In the genomic region with DNA sequence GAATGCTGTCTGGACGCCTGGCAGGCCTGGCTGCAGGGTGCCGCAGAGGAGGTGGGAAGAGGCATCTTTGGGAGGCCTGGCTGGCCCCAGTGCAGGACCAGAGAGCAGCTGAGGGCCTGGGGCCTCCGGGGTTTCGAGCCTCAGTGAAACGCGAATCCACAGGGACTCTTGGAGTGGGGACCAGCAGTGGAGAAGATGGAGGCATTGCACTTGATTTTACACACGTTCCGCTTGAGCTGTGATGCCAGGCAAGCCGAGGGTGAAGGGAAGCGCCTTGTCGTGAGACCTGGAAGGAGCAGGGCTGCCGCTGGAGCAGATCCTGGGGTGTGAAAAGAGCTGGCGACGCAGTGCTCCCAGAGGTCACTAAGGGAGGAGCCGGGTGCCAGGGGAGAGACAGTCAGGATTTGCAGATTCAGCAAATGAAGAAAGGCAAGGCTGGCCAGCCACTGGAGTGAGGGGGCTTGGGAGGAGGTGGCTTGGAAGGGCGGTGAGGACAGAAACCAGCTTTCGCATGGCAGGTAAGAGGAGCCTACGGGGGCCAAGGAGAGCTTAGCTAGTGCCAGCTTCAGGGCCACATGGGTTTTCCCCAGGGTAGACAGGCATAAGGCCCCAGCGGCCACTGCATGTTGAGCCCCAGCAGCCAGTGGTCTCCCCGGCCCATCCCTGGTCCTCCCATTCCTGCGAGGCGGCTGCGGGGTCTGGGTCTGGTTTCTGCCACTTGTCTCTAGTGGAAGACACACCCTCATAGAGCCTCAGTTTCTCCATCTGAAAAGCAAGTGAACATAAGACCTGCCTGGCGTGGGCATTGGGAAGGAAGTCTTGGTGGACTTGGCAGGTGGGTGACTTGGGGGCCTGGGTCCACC, we compare ENCODE assay signal across 20 cellular contexts.
DNase-seq lines count a peak whose midpoint lies in the region; ATAC-seq, FAIRE-seq and TF ChIP-seq lines count a peak whose summit lies in the region.
"Had no signal": no experiment of that assay in that cellular context is flagged by ENCODE, and none has a peak within 500 bp of the region (broad histone marks: within the 10 kb centered on the region; RNA-seq: fewer than 3 reads in every experiment).

No MANE protein-coding gene starts in this region.

- no peaks in the 10 kb centered on the region for H3K36me3 ChIP-seq in kidney (ENCODE audit: control insufficient read depth in 1 of 2, insufficient read depth in 2 of 2, low read length in 2 of 2)
- H3K36me3 ChIP-seq in thyroid gland: no peaks in the 10 kb centered on the region
- H3K36me3 ChIP-seq: ascending aorta had no signal

- no peak for ATAC-seq in T-helper 17 cell
- ATAC-seq in GM19023 (IDR thresholded peaks at IDR 0.05; ENCODE audit: unreplicated experiment): no peak
- ATAC-seq: left lobe of liver, Right ventricle myocardium inferior had no signal

- no peak overlapping the region for H3K9ac ChIP-seq in kidney (ENCODE audit: low read length in 2 of 2)

- H3K4me1 Mint-ChIP-seq in activated naive CD4-positive, alpha-beta T cell treated with anti-CD3 and anti-CD28 coated beads for 36 hours (ENCODE audit: low read depth): peaks cover 66% of the 10 kb centered on the region
- H3K4me1 Mint-ChIP-seq in T-helper 17 cell: peaks cover 42% of the 10 kb centered on the region

- H3K4me1 ChIP-seq in kidney (ENCODE audit: control insufficient read depth in 1 of 2, insufficient read depth in 1 of 2, low read depth in 1 of 2, low read length in 2 of 2): no peaks in the 10 kb centered on the region
- peaks cover 4 to 5% of the 10 kb centered on the region in 2 donors for H3K4me1 ChIP-seq in thyroid gland
- H3K4me1 ChIP-seq: ascending aorta, testis had no signal

- no peak for TF ChIP-seq POLR2A in thyroid gland (IDR thresholded peaks at IDR 0.05)

- H3K4me3 Mint-ChIP-seq in activated naive CD4-positive, alpha-beta T cell treated with anti-CD3 and anti-CD28 coated beads for 36 hours: no peak overlapping the region
- no peak overlapping the region for H3K4me3 Mint-ChIP-seq in T-helper 17 cell
- H3K4me3 Mint-ChIP-seq: activated CD4-positive, alpha-beta memory T cell treated with anti-CD3 and anti-CD28 coated beads, Interleukin-2, amount 10 ng/mL, durations not matched to agents 7 days and 5 days; CD4-positive, alpha-beta memory T cell had no signal

- H3K9me3 ChIP-seq in T-helper 17 cell (ENCODE audit: control insufficient read depth, low read length, poor library complexity, severe bottlenecking) (no peaks in the 10 kb centered on the region), kidney (ENCODE audit: control insufficient read depth in 1 of 2, low read length in 2 of 2) (no peaks in the 10 kb centered on the region), thyroid gland (no peaks in the 10 kb centered on the region)
- H3K9me3 ChIP-seq: ascending aorta, testis had no signal

- intact Hi-C loops in activated naive CD4-positive, alpha-beta T cell treated with anti-CD3 and anti-CD28 coated beads for 36 hours (cut with micrococcal nuclease): no loop called here
- intact Hi-C loops in kidney (cut with DNase I): no loop called here
- intact Hi-C loops in thyroid gland (cut with DNase I): no loop called here

- H3K27me3 Mint-ChIP-seq in activated naive CD4-positive, alpha-beta T cell treated with anti-CD3 and anti-CD28 coated beads for 36 hours (ENCODE audit: low read depth): no peaks in the 10 kb centered on the region
- no peaks in the 10 kb centered on the region for H3K27me3 Mint-ChIP-seq in T-helper 17 cell
- H3K27me3 Mint-ChIP-seq: activated CD4-positive, alpha-beta memory T cell treated with anti-CD3 and anti-CD28 coated beads, Interleukin-2, amount 10 ng/mL, durations not matched to agents 7 days and 5 days; CD4-positive, alpha-beta memory T cell had no signal

- H3K4me3 ChIP-seq in kidney (ENCODE audit: low read length in 2 of 2) (no peak overlapping the region), thyroid gland (replicated peaks in 1 of 3) (no peak overlapping the region)
- H3K4me3 ChIP-seq: ascending aorta, testis had no signal

- no peaks in the 10 kb centered on the region for H3K9me3 Mint-ChIP-seq in activated naive CD4-positive, alpha-beta T cell treated with anti-CD3 and anti-CD28 coated beads for 36 hours

- H3K36me3 Mint-ChIP-seq in activated naive CD4-positive, alpha-beta T cell treated with anti-CD3 and anti-CD28 coated beads for 36 hours (ENCODE audit: low read depth): peaks cover 10% of the 10 kb centered on the region
- peaks cover 4% of the 10 kb centered on the region for H3K36me3 Mint-ChIP-seq in T-helper 17 cell (ENCODE audit: low read depth)

- CTCF ChIA-PET in activated naive CD4-positive, alpha-beta T cell treated with anti-CD3 and anti-CD28 coated beads for 36 hours (lab: Charles Lee): interaction anchor here (1.3 kb wide), 1 partner anchor 82 kb away, joined by 4 read pairs; no protein-coding TSS in a partner anchor

- H3K27ac ChIP-seq in kidney (ENCODE audit: low read depth in 2 of 2, low read length in 2 of 2): no peak overlapping the region
- no peak overlapping the region for H3K27ac ChIP-seq in thyroid gland
- H3K27ac ChIP-seq: ascending aorta, testis, VCaP had no signal

- peak overlapping the region; percentile 10 for H3K27ac Mint-ChIP-seq in activated naive CD4-positive, alpha-beta T cell treated with anti-CD3 and anti-CD28 coated beads for 36 hours
- peak overlapping the region; percentile 75 for H3K27ac Mint-ChIP-seq in T-helper 17 cell
- H3K27ac Mint-ChIP-seq: activated CD4-positive, alpha-beta memory T cell treated with anti-CD3 and anti-CD28 coated beads, Interleukin-2, amount 10 ng/mL, durations not matched to agents 7 days and 5 days had no signal

- DNase-seq in activated naive CD4-positive, alpha-beta T cell treated with anti-CD3 and anti-CD28 coated beads for 36 hours: no peak
- no peak for DNase-seq in activated naive CD4-positive, alpha-beta T cell (lab: John Stamatoyannopoulos, UW)
- DNase-seq in T-helper 17 cell (no peak), kidney (peak; percentile 68), thyroid gland (peak; percentile 14 to 41), islet precursor cell (no peak), KG1 (lab: John Stamatoyannopoulos, UW) (no peak)
- DNase-seq: activated CD4-positive, alpha-beta memory T cell treated with anti-CD3 and anti-CD28 coated beads, Interleukin-2, amount 10 ng/mL, durations not matched to agents 7 days and 5 days; CD4-positive, alpha-beta memory T cell; DMS53; effector memory CD4-positive, alpha-beta T cell; NCI-H1436; NCI-H69; testis had no signal

- no peak for FAIRE-seq in kidney (lab: Jason Lieb, UNC)
- FAIRE-seq: H54 had no signal

- no peaks in the 10 kb centered on the region for H3K27me3 ChIP-seq in thyroid gland
- H3K27me3 ChIP-seq: ascending aorta, testis had no signal

- TF ChIP-seq CTCF in kidney (IDR thresholded peaks at IDR 0.05; ENCODE audit: borderline replicate concordance, extremely low read depth, insufficient read depth): no peak
- no peak for TF ChIP-seq CTCF in thyroid gland (IDR thresholded peaks at IDR 0.05)

- 58 to 83% methylated on average over 22 to 24 of the region's 24 CpGs for WGBS in thyroid gland, 2 donors

Comparison
In these comparisons a context has a peak if more than half of its experiments do, and no peak if none do; other contexts are left out.
1. DNase-seq: peak in kidney (single experiment) and thyroid gland (2 of 2); none in activated naive CD4-positive, alpha-beta T cell treated with anti-CD3 and anti-CD28 coated beads for 36 hours (single experiment), activated naive CD4-positive, alpha-beta T cell (0 of 4), T-helper 17 cell (0 of 3), islet precursor cell (single experiment) and KG1 (single experiment).